ENCODE assay signal across 17 cellular contexts in the genomic region with DNA sequence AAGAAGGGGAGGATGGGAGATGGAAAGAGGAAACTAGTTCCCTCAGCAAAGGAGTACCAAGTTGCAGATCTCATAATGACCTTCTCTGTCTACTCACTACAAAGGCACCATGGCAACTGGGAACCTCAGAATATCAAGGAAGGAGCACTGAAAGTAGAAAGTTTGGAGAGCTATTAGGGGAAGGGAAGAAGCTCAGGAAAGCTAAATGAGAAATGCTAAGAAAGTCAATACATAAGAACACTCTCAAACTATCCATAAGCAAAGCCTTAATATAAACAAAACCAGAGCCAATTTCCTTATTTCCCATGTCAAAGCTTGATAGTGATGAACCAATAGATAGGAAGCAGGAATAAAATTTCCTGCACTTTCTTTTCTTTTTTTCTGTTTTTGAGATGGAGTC. TPM values are rescaled to one million over a fixed set of nuclear protein-coding genes. Genes with fewer than 3 reads are reported as not detected.
DNase-seq lines count a peak whose midpoint lies in the region; ATAC-seq, FAIRE-seq and TF ChIP-seq lines count a peak whose summit lies in the region.
"Had no signal": no experiment of that assay in that cellular context is flagged by ENCODE, and none has a peak within 500 bp of the region (broad histone marks: within the 10 kb centered on the region; RNA-seq: fewer than 3 reads in every experiment).

No MANE protein-coding gene starts in this region.

- FAIRE-seq in K562 (lab: Jason Lieb, UNC) = no peak
- FAIRE-seq: GM12892, GM19239 had no signal

- H3K27ac Mint-ChIP-seq in GM23338 = no peak overlapping the region
- H3K27ac Mint-ChIP-seq: IgD-negative memory B cell had no signal

- no peak overlapping the region for H3K9ac ChIP-seq in K562 (ENCODE audit: insufficient read depth in 1 of 2, low read depth in 2 of 2, low read length in 2 of 2)

- H3K4me1 Mint-ChIP-seq in GM23338 = no peaks in the 10 kb centered on the region; the same call in 2 of the 3 replicates
- H3K4me1 Mint-ChIP-seq: CD8-positive, alpha-beta memory T cell had no signal

- BruUV-seq in K562 (replicated peaks; lab: Mats Ljungman, UMichigan) = no TSS peak

- peaks cover 5% of the 10 kb centered on the region; the same call in 1 of the 2 replicates for H3K36me3 ChIP-seq in GM23338 (ENCODE audit: insufficient read depth)
- H3K36me3 ChIP-seq in K562 (ENCODE audit: control insufficient read depth, insufficient read depth, low read length) = peaks cover 63% of the 10 kb centered on the region

- intact Hi-C loops in K562 (cut with micrococcal nuclease) = no loop called here

- no peaks in the 10 kb centered on the region for H3K9me2 ChIP-seq in GM23338 (ENCODE audit: insufficient read depth)

- CTCF ChIA-PET in K562 (lab: Yijun Ruan, JAX; ENCODE audit: low intra/inter-chr PET ratio) = no interaction called here

- no peak for TF ChIP-seq RAD21 in K562 (CRISPR knock-in tag; conservative IDR thresholded peaks at IDR 0.05 in 1 of 2, IDR thresholded peaks at IDR 0.05 in 1 of 2)

- no peaks in the 10 kb centered on the region for H3K9me3 ChIP-seq in K562 (replicated peaks; ENCODE audit: control insufficient read depth, insufficient read depth, low read depth, low read length)
- H3K9me3 ChIP-seq: Caco-2 had no signal

- DNase-seq in GM23338 (ENCODE audit: low spot score) (no peak), LNCaP clone FGC (ENCODE audit: low read depth) (peak; percentile 93), K562 (ENCODE audit: extremely low read depth in 1 of 4, low spot score in 3 of 4) (no peak), NAMALWA (ENCODE audit: low spot score) (no peak), kidney tubule cell (ENCODE audit: low spot score) (no peak)
- DNase-seq: Caco-2; CD8-positive, alpha-beta memory T cell; DND-41; GDM1; H7 had no signal

- H3K4me2 ChIP-seq in GM23338 (no peak overlapping the region), K562 (ENCODE audit: insufficient read depth, low read length) (no peak overlapping the region)

- H3K9me3 Mint-ChIP-seq in GM23338 = no peaks in the 10 kb centered on the region; the same call in 2 of the 3 replicates
- H3K9me3 Mint-ChIP-seq: CD8-positive, alpha-beta memory T cell; IgD-negative memory B cell had no signal

- peaks cover 3% of the 10 kb centered on the region for H3K27me3 Mint-ChIP-seq in GM23338 (ENCODE audit: insufficient read depth, low read depth, poor library complexity)
- H3K27me3 Mint-ChIP-seq: CD8-positive, alpha-beta memory T cell; IgD-negative memory B cell had no signal

- H3K27me3 ChIP-seq in GM23338 (ENCODE audit: insufficient read depth) (no peaks in the 10 kb centered on the region), K562 (ENCODE audit: control insufficient read depth in 2 of 2, insufficient read depth in 2 of 2, low read length in 2 of 2) (no peaks in the 10 kb centered on the region)

- H3K27ac ChIP-seq in GM23338 (ENCODE audit: low read depth) (0 out of 2 replicates have a peak overlapping the region, but pooled peaks have one; percentile 42), K562 (ENCODE audit: extremely low read depth, low read depth, low read length) (no peak overlapping the region)

- no peak overlapping the region for H3K4me3 Mint-ChIP-seq in GM23338
- H3K4me3 Mint-ChIP-seq: CD8-positive, alpha-beta memory T cell; IgD-negative memory B cell had no signal

- peaks cover 30% of the 10 kb centered on the region; the same call in 2 of the 3 replicates for H3K36me3 Mint-ChIP-seq in GM23338 (ENCODE audit: low read depth)

- no peak for ATAC-seq in GM23338
- ATAC-seq in K562 = no peak
- no peak for ATAC-seq in HG03039 (IDR thresholded peaks at IDR 0.05; ENCODE audit: unreplicated experiment)

- H3K4me3 ChIP-seq in GM23338 = no peak overlapping the region
- no peak overlapping the region for H3K4me3 ChIP-seq in LNCaP clone FGC (ENCODE audit: low read depth, low read length)
- H3K4me3 ChIP-seq in K562 = no peak overlapping the region

- TF ChIP-seq POLR2A in K562 (conservative IDR thresholded peaks at IDR 0.05) = no peak; the same call in 1 of the 2 replicates

- no peaks in the 10 kb centered on the region for H3K9me1 ChIP-seq in K562 (ENCODE audit: control insufficient read depth, insufficient read depth, low read length)

- H3K4me1 ChIP-seq in GM23338 (ENCODE audit: insufficient read depth) (no peaks in the 10 kb centered on the region), K562 (replicated peaks in 1 of 2; ENCODE audit: control insufficient read depth in 2 of 2, insufficient read depth in 2 of 2, low read length in 2 of 2) (no peaks in the 10 kb centered on the region)
- H3K4me1 ChIP-seq: Caco-2 had no signal

- no peak for TF ChIP-seq EP300 in K562 (IDR thresholded peaks at IDR 0.05; ENCODE audit: low read length)

- H2AFZ ChIP-seq in GM23338 (no peak overlapping the region), K562 (ENCODE audit: low read depth, low read length) (no peak overlapping the region)

- no peak for TF ChIP-seq CTCF in GM23338 (conservative IDR thresholded peaks at IDR 0.05; ENCODE audit: low read depth in 2 of 2)
- no peak for TF ChIP-seq CTCF in LNCaP clone FGC (IDR thresholded peaks at IDR 0.05; ENCODE audit: control insufficient read depth, extremely low read depth, insufficient read depth)
- no peak for TF ChIP-seq CTCF in K562 (IDR thresholded peaks at IDR 0.05 in 2 of 3, conservative IDR thresholded peaks at IDR 0.05 in 1 of 3; ENCODE audit: insufficient read depth in 2 of 3, low read depth in 1 of 3, low read length in 3 of 3)

- in situ Hi-C loops in K562 (cut with MboI) = no loop called here

- POLR2A ChIA-PET in K562 (lab: Yijun Ruan, JAX) = interaction anchor here (1.4 kb wide), 1 partner anchor 12 kb away, joined by 6 read pairs; no protein-coding TSS in a partner anchor

- H4K20me1 ChIP-seq in GM23338 (replicated peaks; ENCODE audit: insufficient read depth) = peaks cover 16% of the 10 kb centered on the region
- peaks cover 3% of the 10 kb centered on the region; the same call in 1 of the 2 replicates for H4K20me1 ChIP-seq in K562 (replicated peaks; ENCODE audit: control insufficient read depth, insufficient read depth, low read length)

- 0 out of 2 replicates have a peak, but pooled peaks cover 8% of the 10 kb centered on the region for H3F3A ChIP-seq in GM23338 (replicated peaks; ENCODE audit: low read depth)

- peaks cover 97% of the 10 kb centered on the region for H3K79me2 ChIP-seq in GM23338 (replicated peaks; ENCODE audit: insufficient read depth)
- peaks cover 67% of the 10 kb centered on the region for H3K79me2 ChIP-seq in K562 (ENCODE audit: control insufficient read depth, insufficient read depth, low read length)

TF ChIP-seq in GM23338, 12 proteins besides CTCF, POLR2A, EP300 and RAD21 (continues in another document):
- TF ChIP-seq ZNF331 (CRISPR knock-in tag; IDR thresholded peaks at IDR 0.05; ENCODE audit: low read depth) (no peak), JUNB (IDR thresholded peaks at IDR 0.05; ENCODE audit: unreplicated experiment) (no peak), EZH2 (IDR thresholded peaks at IDR 0.05; ENCODE audit: low read depth, unreplicated experiment) (no peak)

TF ChIP-seq in K562, 482 proteins besides CTCF, POLR2A, EP300 and RAD21:
- TF ChIP-seq TAF7 (tag; IDR thresholded peaks at IDR 0.05) (no peak), RFX1 (IDR thresholded peaks at IDR 0.05) (0 out of 2 replicates have a peak, but pooled peaks have one; percentile 15)

RNA-seq across cellular contexts. Expression of a gene that starts 57.9 kb away (rescaled TPM):
- total RNA-seq in GM23338 (2014; rRNA removed; shearing (Covaris generic)) = not detected in 2 replicates
- polyA plus RNA-seq in GM23338 (2016; fragmentation: Nextera tagmentation; extraction: Ambion mirVana) (0.19 TPM in 1 of 2 replicates, not detected in the other), K562 (2011; rRNA removed) (not detected in 2 replicates), K562 (2014; fragmentation: Illumina TruSeq; extraction: Trizol) (not detected in 2 replicates), K562 (2014; fragmentation: Nextera tagmentation; extraction: Ambion mirVana) (not detected), K562 (2014; rRNA removed) (not detected in 2 replicates)
- total RNA-seq in K562 (2011; cell fraction: chromatin; rRNA removed; ENCODE audit: low replicate concordance) = not detected in 2 replicates
- total RNA-seq in K562 (2011; cell fraction: nucleolus; rRNA removed) = not detected in 2 replicates
- total RNA-seq in K562 (2011; cell fraction: nucleoplasm; rRNA removed) = not detected in 2 replicates
- total RNA-seq in K562 (2014; rRNA removed) (not detected in 2 replicates), K562 (2014; rRNA removed; fragmentation: Illumina TruSeq; extraction: Trizol) (not detected in 2 replicates), K562 (2015; rRNA removed; fragmentation: Illumina TruSeq; extraction: Trizol) (not detected in 2 replicates), K562 (2021) (not detected in 2 replicates)
- polyA plus RNA-seq in K562 (2011; cell fraction: cytosol; rRNA removed) = not detected in 2 replicates
- not detected in 2 replicates for polyA plus RNA-seq in K562 (2011; cell fraction: nucleus; rRNA removed)
- polyA plus RNA-seq in K562 (2012) = not detected in 2 replicates
- polyA minus RNA-seq in K562 (2011; rRNA and poly(A)+ RNA removed) = not detected in 2 replicates
- polyA minus RNA-seq in K562 (2011; cell fraction: cytosol; rRNA and poly(A)+ RNA removed) = not detected in 2 replicates
- polyA minus RNA-seq in K562 (2011; cell fraction: nucleus; rRNA and poly(A)+ RNA removed) = not detected in 2 replicates
- total RNA-seq: A673; Caco-2; CD8-positive, alpha-beta memory T cell; H7; HT1080 had no signal
- polyA plus RNA-seq: BJ; CD8-positive, alpha-beta memory T cell; IgD-negative memory B cell had no signal
